ENCODE assay signal across 1 cellular context in the genomic region with DNA sequence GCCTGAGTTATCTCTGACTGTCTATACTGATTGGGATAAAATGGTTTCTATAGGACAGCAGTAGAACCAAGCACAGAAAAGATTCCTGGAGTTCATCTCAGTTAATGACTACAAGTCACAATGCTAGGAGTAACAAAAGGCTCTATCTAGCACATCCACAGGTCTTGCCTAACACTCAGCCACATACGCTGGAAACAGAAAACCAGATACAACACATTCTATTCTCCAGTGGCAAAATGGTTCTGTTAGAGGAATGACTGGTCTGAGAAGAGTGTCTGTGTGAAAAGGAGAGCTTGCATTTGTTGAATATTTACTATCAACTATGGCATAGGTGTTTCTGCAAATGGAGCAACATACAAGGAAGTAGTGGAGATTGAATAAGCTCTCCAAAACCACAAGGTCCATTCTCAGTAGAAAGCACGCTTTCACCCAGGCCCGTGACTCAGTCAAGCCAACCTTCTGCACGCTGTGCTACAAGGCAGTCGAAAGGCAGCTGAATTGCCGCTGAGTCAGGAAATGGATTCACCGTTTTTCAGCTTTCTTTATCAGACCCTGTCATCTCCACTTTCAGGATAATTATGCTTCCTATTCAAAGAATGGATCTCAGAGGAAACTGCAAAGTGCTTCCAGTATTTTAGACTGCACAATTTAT.
TF ChIP-seq lines count a peak whose summit lies in the region.

No MANE protein-coding gene starts in this region.

TF ChIP-seq in HepG2, 621 proteins besides CTCF, POLR2A, EP300 and RAD21:
- no peak for TF ChIP-seq ZNF552 (CRISPR knock-in tag; IDR thresholded peaks at IDR 0.05; ENCODE audit: borderline replicate concordance)
